ENCODE assay signal across 28 cellular contexts in the genomic region with DNA sequence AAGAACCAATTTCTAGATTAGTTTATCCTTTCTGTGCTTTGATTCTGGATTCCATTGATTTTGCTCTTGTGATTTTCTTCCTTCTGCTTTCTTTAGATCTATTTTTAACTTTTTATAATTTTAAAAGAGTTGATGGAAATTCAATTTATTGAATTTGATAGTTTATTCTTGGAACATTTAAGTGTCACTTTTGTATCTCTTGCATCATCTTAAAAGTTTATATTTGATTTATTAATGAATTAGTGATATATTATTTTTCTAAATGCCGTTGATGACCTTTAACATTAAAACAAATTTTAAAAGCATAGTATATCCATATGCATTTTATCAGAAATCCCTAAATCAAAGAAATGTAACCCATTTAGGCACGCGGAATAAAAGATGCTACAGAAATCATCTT.
"Had no signal": no experiment of that assay in that cellular context is flagged by ENCODE, and none has a peak within 500 bp of the region (broad histone marks: within the 10 kb centered on the region; RNA-seq: fewer than 3 reads in every experiment).

No MANE protein-coding gene starts in this region.

- H3K4me3 Mint-ChIP-seq: dendritic cell treated with granulocyte-macrophage colony-stimulating factor and Interleukin-4, amounts not matched to agents 40 ng/mL and 50 ng/mL, for 4 days; endodermal cell; immature natural killer cell; mesothelial cell of epicardium; naive B cell; nephron progenitor cell; stimulated activated naive B cell treated with anti-CD40 and anti-IgM and Interleukin-4, amounts not matched to agents 10 μg/mL and 1 μg/mL and 100 μg/mL, for 72 hours; stimulated activated naive CD8-positive, alpha-beta T cell treated with anti-CD3 and anti-CD28 coated beads, Interleukin-15, Interleukin-2, amounts not matched to agents 100 ng/mL and 50 ng/mL, for 24 hours had no signal

- FAIRE-seq: endothelial cell of umbilical vein, keratinocyte, small intestine, urothelium cell line had no signal

- H3K4me1 Mint-ChIP-seq: endodermal cell, mesothelial cell of epicardium, nephron progenitor cell had no signal

- H3K27me3 Mint-ChIP-seq: dendritic cell treated with granulocyte-macrophage colony-stimulating factor and Interleukin-4, amounts not matched to agents 40 ng/mL and 50 ng/mL, for 4 days; naive B cell; stimulated activated naive B cell treated with anti-CD40 and anti-IgM and Interleukin-4, amounts not matched to agents 10 μg/mL and 1 μg/mL and 100 μg/mL, for 72 hours; stimulated activated naive CD8-positive, alpha-beta T cell treated with anti-CD3 and anti-CD28 coated beads, Interleukin-15, Interleukin-2, amounts not matched to agents 100 ng/mL and 50 ng/mL, for 24 hours had no signal

- H3K9me3 Mint-ChIP-seq: dendritic cell treated with granulocyte-macrophage colony-stimulating factor and Interleukin-4, amounts not matched to agents 40 ng/mL and 50 ng/mL, for 4 days; endodermal cell; immature natural killer cell; mesothelial cell of epicardium; naive B cell; nephron progenitor cell; stimulated activated naive B cell treated with anti-CD40 and anti-IgM and Interleukin-4, amounts not matched to agents 10 μg/mL and 1 μg/mL and 100 μg/mL, for 72 hours; stimulated activated naive CD8-positive, alpha-beta T cell treated with anti-CD3 and anti-CD28 coated beads, Interleukin-15, Interleukin-2, amounts not matched to agents 100 ng/mL and 50 ng/mL, for 24 hours had no signal

- ATAC-seq: foreskin keratinocyte; heart right ventricle; left lobe of liver; mucosa of descending colon; right lobe of liver; stimulated activated naive B cell treated with anti-CD40 and anti-IgM and Interleukin-4, amounts not matched to agents 10 μg/mL and 1 μg/mL and 100 μg/mL, for 72 hours had no signal

- H3K27ac Mint-ChIP-seq: dendritic cell treated with granulocyte-macrophage colony-stimulating factor and Interleukin-4, amounts not matched to agents 40 ng/mL and 50 ng/mL, for 4 days; endodermal cell; mesothelial cell of epicardium; nephron progenitor cell; stimulated activated naive B cell treated with anti-CD40 and anti-IgM and Interleukin-4, amounts not matched to agents 10 μg/mL and 1 μg/mL and 100 μg/mL, for 72 hours; stimulated activated naive CD8-positive, alpha-beta T cell treated with anti-CD3 and anti-CD28 coated beads, Interleukin-15, Interleukin-2, amounts not matched to agents 100 ng/mL and 50 ng/mL, for 24 hours had no signal

- DNase-seq: colonic mucosa; effector CD8-positive, alpha-beta T cell; endodermal cell; foreskin keratinocyte; glutamatergic neuron; heart right ventricle; hippocampal formation; immature natural killer cell; mesenchymal stem cell; mucosa of descending colon; naive B cell; nephron progenitor cell; nucleus accumbens; posterior cingulate gyrus; retina; right lobe of liver; small intestine; stimulated activated CD4-positive, alpha-beta T cell treated with anti-CD3 and anti-CD28 coated beads, Interleukin-15, amount 100 ng/mL, for 24 hours; stimulated activated CD4-positive, alpha-beta T cell treated with anti-CD3 and anti-CD28 coated beads, Interleukin-2, amount 100 ng/mL, for 48 hours; stimulated activated naive B cell treated with anti-CD40 and anti-IgM and Interleukin-4, amounts not matched to agents 10 μg/mL and 1 μg/mL and 100 μg/mL, for 72 hours; upper lobe of left lung had no signal
